Comparison of ENCODE assay signal across 12 cellular contexts in genomic region chr9:129225201-129225778, GRCh38. TPM values are rescaled to one million over a fixed set of nuclear protein-coding genes. Genes with fewer than 3 reads are reported as not detected.
A peak's percentile ranks its signal among the peaks of the same experiment; 100 is the strongest.
DNase-seq lines count a peak whose midpoint lies in the region; ATAC-seq and TF ChIP-seq lines count a peak whose summit lies in the region.
"Had no signal": no experiment of that assay in that cellular context is flagged by ENCODE, and none has a peak within 500 bp of the region (broad histone marks: within the 10 kb centered on the region; RNA-seq: fewer than 3 reads in every experiment).

No MANE protein-coding gene starts in this region.

- DNase-seq in breast epithelium (ENCODE audit: low spot score in 2 of 2), result no peak
- DNase-seq in MCF 10A (ENCODE audit: unreplicated experiment), result no peak
- peak in 2 of 3 donors; percentile 5 to 24 for DNase-seq in mucosa of descending colon
- no peak for DNase-seq in upper lobe of left lung
- DNase-seq in A673 (ENCODE audit: low spot score), result no peak
- DNase-seq: Karpas-422 had no signal

- H3K4me1 Mint-ChIP-seq in MCF 10A (ENCODE audit: insufficient read depth, unreplicated experiment), result peaks cover 4% of the 10 kb centered on the region
- peaks cover 25% of the 10 kb centered on the region for H3K4me1 Mint-ChIP-seq in dendritic cell treated with granulocyte-macrophage colony-stimulating factor and Interleukin-4, amounts not matched to agents 40 ng/mL and 50 ng/mL, for 4 days (ENCODE audit: low read depth)

- no peaks in the 10 kb centered on the region for H3K27me3 Mint-ChIP-seq in MCF 10A (ENCODE audit: insufficient read depth, unreplicated experiment)
- peaks cover 13% of the 10 kb centered on the region for H3K27me3 Mint-ChIP-seq in dendritic cell treated with granulocyte-macrophage colony-stimulating factor and Interleukin-4, amounts not matched to agents 40 ng/mL and 50 ng/mL, for 4 days

- H3K36me3 ChIP-seq in breast epithelium (no peaks in the 10 kb centered on the region), mucosa of descending colon (ENCODE audit: low read depth) (no peaks in the 10 kb centered on the region), upper lobe of left lung (no peaks in the 10 kb centered on the region), A673 (ENCODE audit: insufficient read depth, low read length, poor library complexity, severe bottlenecking) (no peaks in the 10 kb centered on the region)
- H3K36me3 ChIP-seq: Peyer's patch had no signal

- TF ChIP-seq CTCF in breast epithelium (IDR thresholded peaks at IDR 0.05) (no peak), MCF 10A (IDR thresholded peaks at IDR 0.05; ENCODE audit: unreplicated experiment) (no peak), mucosa of descending colon (IDR thresholded peaks at IDR 0.05) (no peak), upper lobe of left lung (IDR thresholded peaks at IDR 0.05) (no peak), A673 (conservative IDR thresholded peaks at IDR 0.05; ENCODE audit: low read depth, low read length) (no peak)

- ATAC-seq in mucosa of descending colon (no peak), upper lobe of left lung (ENCODE audit: low FRiP score in 2 of 2) (no peak), GM21576 (IDR thresholded peaks at IDR 0.05; ENCODE audit: unreplicated experiment) (no peak), GM18858 (IDR thresholded peaks at IDR 0.05; ENCODE audit: unreplicated experiment) (no peak)

- TF ChIP-seq POLR2A in breast epithelium (IDR thresholded peaks at IDR 0.05), result no peak
- no peak for TF ChIP-seq POLR2A in upper lobe of left lung (IDR thresholded peaks at IDR 0.05)

- H3K27me3 ChIP-seq in breast epithelium, result no peaks in the 10 kb centered on the region
- H3K27me3 ChIP-seq in upper lobe of left lung, result no peaks in the 10 kb centered on the region
- H3K27me3 ChIP-seq in A673 (replicated peaks; ENCODE audit: insufficient read depth, low read depth, low read length, poor library complexity), result no peaks in the 10 kb centered on the region
- H3K27me3 ChIP-seq: Peyer's patch had no signal

- H3K9me3 ChIP-seq in breast epithelium (no peaks in the 10 kb centered on the region), mucosa of descending colon (no peaks in the 10 kb centered on the region), upper lobe of left lung (no peaks in the 10 kb centered on the region), A673 (ENCODE audit: low read depth, low read length, poor library complexity, severe bottlenecking) (no peaks in the 10 kb centered on the region)
- H3K9me3 ChIP-seq: Peyer's patch had no signal

- H3K36me3 Mint-ChIP-seq in MCF 10A (ENCODE audit: insufficient read depth, unreplicated experiment), result no peaks in the 10 kb centered on the region
- no peaks in the 10 kb centered on the region for H3K36me3 Mint-ChIP-seq in dendritic cell treated with granulocyte-macrophage colony-stimulating factor and Interleukin-4, amounts not matched to agents 40 ng/mL and 50 ng/mL, for 4 days (ENCODE audit: low read depth)

- no peak for TF ChIP-seq EP300 in upper lobe of left lung (IDR thresholded peaks at IDR 0.05)

- WGBS in upper lobe of left lung, 2 donors, result 88% methylated on average over 6 of the region's 6 CpGs

- H3K4me1 ChIP-seq in breast epithelium (no peaks in the 10 kb centered on the region), mucosa of descending colon (ENCODE audit: low read depth) (peaks cover 6% of the 10 kb centered on the region), upper lobe of left lung (peaks cover 0 to 15% (median 10%) of the 10 kb centered on the region in 4 donors), A673 (ENCODE audit: insufficient read depth, low read length, poor library complexity, severe bottlenecking) (peaks cover 13% of the 10 kb centered on the region)

- H3K4me3 ChIP-seq in breast epithelium (no peak overlapping the region), mucosa of descending colon (no peak overlapping the region), upper lobe of left lung (no peak overlapping the region), A673 (ENCODE audit: low read depth, low read length, poor library complexity, severe bottlenecking) (no peak overlapping the region)
- H3K4me3 ChIP-seq: Peyer's patch had no signal

- CTCF ChIA-PET in MCF 10A (lab: Yijun Ruan, JAX) (interaction anchor here (0.6 kb wide), 2 partner anchors 63 to 302 kb away, joined by 3 to 4 read pairs; no protein-coding TSS in a partner anchor), A673 (lab: Charles Lee) (no interaction called here)

- POLR2A ChIA-PET in MCF 10A (lab: Yijun Ruan, JAX) (interaction anchor here (0.7 kb wide), 1 partner anchor 8 kb away, joined by 3 read pairs; no protein-coding TSS in a partner anchor), A673 (lab: Charles Lee; ENCODE audit: low non-redundant PET) (interaction anchor here (0.6 kb wide), 1 partner anchor 272 kb away, joined by 7 read pairs; no protein-coding TSS in a partner anchor)

- H3K27ac Mint-ChIP-seq in MCF 10A (ENCODE audit: low read depth, unreplicated experiment), result no peak overlapping the region
- H3K27ac Mint-ChIP-seq in dendritic cell treated with granulocyte-macrophage colony-stimulating factor and Interleukin-4, amounts not matched to agents 40 ng/mL and 50 ng/mL, for 4 days, result peak overlapping the region; percentile 35

- intact Hi-C loops in breast epithelium (cut with DNase I; ENCODE audit: low total_unique reads) (no loop called here), MCF 10A (cut with micrococcal nuclease) (no loop called here), mucosa of descending colon (cut with DNase I, micrococcal nuclease) (no loop called here), A673 (cut with micrococcal nuclease; ENCODE audit: unreplicated experiment) (no loop called here)
- intact Hi-C loops in dendritic cell treated with granulocyte-macrophage colony-stimulating factor and Interleukin-4, amounts not matched to agents 40 ng/mL and 50 ng/mL, for 4 days (cut with micrococcal nuclease), result no loop called here

- peak overlapping the region; percentile 14 to 80 for H3K27ac ChIP-seq in breast epithelium
- peak overlapping the region in 3 of 4 donors; percentile 15 to 34 (median 16) for H3K27ac ChIP-seq in upper lobe of left lung
- H3K27ac ChIP-seq in A673 (ENCODE audit: low read depth, low read length, poor library complexity, severe bottlenecking), result no peak overlapping the region
- H3K27ac ChIP-seq: epithelial cell of prostate, VCaP had no signal

- H3K4me3 Mint-ChIP-seq in MCF 10A (ENCODE audit: unreplicated experiment), result no peak overlapping the region
- no peak overlapping the region for H3K4me3 Mint-ChIP-seq in dendritic cell treated with granulocyte-macrophage colony-stimulating factor and Interleukin-4, amounts not matched to agents 40 ng/mL and 50 ng/mL, for 4 days

- no peaks in the 10 kb centered on the region for H3K9me3 Mint-ChIP-seq in MCF 10A (ENCODE audit: unreplicated experiment)
- no peaks in the 10 kb centered on the region for H3K9me3 Mint-ChIP-seq in dendritic cell treated with granulocyte-macrophage colony-stimulating factor and Interleukin-4, amounts not matched to agents 40 ng/mL and 50 ng/mL, for 4 days

- BruUV-seq in MCF 10A (replicated peaks; lab: Mats Ljungman, UMichigan), result no TSS peak
- no TSS peak for BruUV-seq in A673 (replicated peaks; lab: Mats Ljungman, UMichigan)

RNA-seq across cellular contexts. Expression of gene IER5L, which starts 47.2 kb away (rescaled TPM):
- total RNA-seq in breast epithelium (10 to 100 TPM in 2 of 3 donors, 1 to 10 TPM in 1; 4.3 to 18.4 (median 18.1) TPM), MCF 10A (2022) (11.9 and 13.4 TPM in 2 replicates), mucosa of descending colon (1 to 10 TPM; 5.8 to 8.2 (median 8.0) TPM), upper lobe of left lung (10 to 100 TPM in 3 of 6 donors, 1 to 10 TPM in 3; 3.7 to 17.0 (median 10.3) TPM), A673 (2021) (12.1 and 14.0 TPM in 2 replicates)

Comparison
In these comparisons a context has a peak if more than half of its experiments do, and no peak if none do; other contexts are left out.
1. DNase-seq: peak in mucosa of descending colon (2 of 3); none in breast epithelium (0 of 2), MCF 10A (single experiment), upper lobe of left lung (0 of 2) and A673 (single experiment).